Comparison of ENCODE assay signal across 11 cellular contexts in genomic region chr6:56767892-56768531, GRCh38.
DNase-seq lines count a peak whose midpoint lies in the region; ATAC-seq and TF ChIP-seq lines count a peak whose summit lies in the region.
"Had no signal": no experiment of that assay in that cellular context is flagged by ENCODE, and none has a peak within 500 bp of the region (broad histone marks: within the 10 kb centered on the region; RNA-seq: fewer than 3 reads in every experiment).

No MANE protein-coding gene starts in this region.

- H3K4me2 ChIP-seq in parathyroid adenoma (ENCODE audit: low read length), result no peak overlapping the region

- H3K36me3 Mint-ChIP-seq in Caco-2 (ENCODE audit: insufficient read depth, unreplicated experiment), result peaks cover 6% of the 10 kb centered on the region

- peaks cover 22% of the 10 kb centered on the region for H3K4me1 ChIP-seq in parathyroid adenoma
- peaks cover 43% of the 10 kb centered on the region for H3K4me1 ChIP-seq in Caco-2

- peak; percentile 57 for DNase-seq in M059J (ENCODE audit: low read depth)
- DNase-seq in dermis blood vessel endothelial cell, result peak; percentile 50
- no peak for DNase-seq in Caco-2
- DNase-seq in GM03348 (ENCODE audit: low spot score), result no peak
- DNase-seq in ureter (ENCODE audit: low spot score), result no peak
- DNase-seq: activated gamma-delta T cell treated with Interleukin-2 at 50 U/mL for 16 hours, NCI-H446 had no signal

- CTCF ChIA-PET in Caco-2 (lab: Charles Lee), result interaction anchor here (0.8 kb wide), 1 partner anchor 84 kb away, joined by 4 read pairs; no protein-coding TSS in a partner anchor

- H3K27me3 Mint-ChIP-seq in Caco-2 (ENCODE audit: insufficient read depth, unreplicated experiment), result no peaks in the 10 kb centered on the region

- intact Hi-C loops in Caco-2 (cut with micrococcal nuclease; ENCODE audit: unreplicated experiment), result loop anchor here (1.0 kb wide), 1 partner anchor 76 kb away; no protein-coding TSS in a partner anchor

- no peak overlapping the region for H2AFZ ChIP-seq in parathyroid adenoma

- H3K27ac Mint-ChIP-seq in Caco-2 (ENCODE audit: unreplicated experiment), result no peak overlapping the region

- H3K4me3 Mint-ChIP-seq in Caco-2 (ENCODE audit: unreplicated experiment), result no peak overlapping the region
- H3K4me3 Mint-ChIP-seq: neural crest cell had no signal

- H3K9ac ChIP-seq in parathyroid adenoma, result no peak overlapping the region

- H3K4me1 Mint-ChIP-seq in Caco-2 (ENCODE audit: low read depth, unreplicated experiment), result peaks cover 10% of the 10 kb centered on the region

- no TSS peak for BruUV-seq in Caco-2 (replicated peaks; lab: Mats Ljungman, UMichigan)

- POLR2A ChIA-PET in Caco-2 (lab: Charles Lee), result no interaction called here

- no peaks in the 10 kb centered on the region for H3K9me3 Mint-ChIP-seq in Caco-2 (ENCODE audit: unreplicated experiment)
- H3K9me3 Mint-ChIP-seq: neural crest cell had no signal

- no peaks in the 10 kb centered on the region for H3K36me3 ChIP-seq in parathyroid adenoma (ENCODE audit: control insufficient read depth, insufficient read depth, low read length)
- no peaks in the 10 kb centered on the region for H3K36me3 ChIP-seq in Caco-2 (ENCODE audit: control insufficient read depth, insufficient read depth, low read length)

- H3K79me2 ChIP-seq in parathyroid adenoma, result no peaks in the 10 kb centered on the region

- TF ChIP-seq CTCF in GM12873 (IDR thresholded peaks at IDR 0.05; ENCODE audit: insufficient read depth, low read depth, low read length, missing control alignments) (peak; percentile 21), parathyroid adenoma (IDR thresholded peaks at IDR 0.05) (no peak), Caco-2 (IDR thresholded peaks at IDR 0.05; ENCODE audit: insufficient read depth in 1 of 2, low read depth in 1 of 2, low read length in 1 of 2, severe bottlenecking in 1 of 2, unreplicated experiment in 1 of 2) (peak in 1 of 2 experiments; percentile 19)

- ATAC-seq in GM18868 (IDR thresholded peaks at IDR 0.05; ENCODE audit: unreplicated experiment), result no peak

- no peaks in the 10 kb centered on the region for H3K27me3 ChIP-seq in parathyroid adenoma (ENCODE audit: control insufficient read depth, insufficient read depth, low read length)
- no peaks in the 10 kb centered on the region for H3K27me3 ChIP-seq in Caco-2 (replicated peaks; ENCODE audit: control insufficient read depth, insufficient read depth, low read length)

- H3K9me3 ChIP-seq in parathyroid adenoma (ENCODE audit: control insufficient read depth, low read length) (no peaks in the 10 kb centered on the region), Caco-2 (no peaks in the 10 kb centered on the region)

- H3K27ac ChIP-seq in parathyroid adenoma, result peak overlapping the region; percentile 17

- H3K4me3 ChIP-seq in parathyroid adenoma (ENCODE audit: low read depth, low read length), result no peak overlapping the region
- H3K4me3 ChIP-seq in Caco-2 (ENCODE audit: low read depth, low read length), result no peak overlapping the region

Comparison
In these comparisons a context has a peak if more than half of its experiments do, and no peak if none do; other contexts are left out.
1. DNase-seq: peak in M059J (single experiment) and dermis blood vessel endothelial cell (single experiment); none in Caco-2 (0 of 2), GM03348 (single experiment) and ureter (single experiment).